Comparison of ENCODE assay signal across 30 cellular contexts in genomic region chr10:109932391-109932790, GRCh38.
"Had no signal": no experiment of that assay in that cellular context is flagged by ENCODE, and none has a peak within 500 bp of the region (broad histone marks: within the 10 kb centered on the region; RNA-seq: fewer than 3 reads in every experiment).

No MANE protein-coding gene starts in this region.

- H3K9ac ChIP-seq: KMS-11 had no signal

- H3K4me2 ChIP-seq: KMS-11 had no signal

- H3K27me3 ChIP-seq: ascending aorta, body of pancreas, breast epithelium, Peyer's patch, SJSA1 had no signal

- H3K36me3 Mint-ChIP-seq: activated naive CD8-positive, alpha-beta T cell treated with anti-CD3 and anti-CD28 coated beads, Interleukin-2, amount 10 ng/mL, durations not matched to agents 7 days and 5 days had no signal

- ATAC-seq: activated CD8-positive, alpha-beta T cell treated with anti-CD3 and anti-CD28 coated beads for 36 hours; activated T-cell treated with anti-CD3 and anti-CD28 coated beads, Interleukin-2, amount 50 U/mL, for 4 hours; body of pancreas; PC-3 had no signal

- H3K9me3 Mint-ChIP-seq: activated CD4-positive, alpha-beta T cell treated with anti-CD3 and anti-CD28 coated beads, Interleukin-2, amount 10 ng/mL, durations not matched to agents 24 days and 14 days; activated CD8-positive, alpha-beta T cell treated with anti-CD3 and anti-CD28 coated beads for 36 hours; activated T-cell treated with anti-CD3 and anti-CD28 coated beads, Interleukin-2, amount 50 U/mL, for 4 hours had no signal

- H3K4me3 ChIP-seq: ascending aorta, body of pancreas, breast epithelium, Peyer's patch, SJSA1 had no signal

- H3K9me3 ChIP-seq: ascending aorta, body of pancreas, breast epithelium, Peyer's patch, SJSA1 had no signal

- H3K36me3 ChIP-seq: ascending aorta, breast epithelium, Peyer's patch, SJSA1, WERI-Rb-1 had no signal

- H3K27ac ChIP-seq: body of pancreas, breast epithelium, KMS-11, Peyer's patch, SJSA1, WERI-Rb-1 had no signal

- H3K4me3 Mint-ChIP-seq: activated CD4-positive, alpha-beta T cell treated with anti-CD3 and anti-CD28 coated beads, Interleukin-2, amount 10 ng/mL, durations not matched to agents 24 days and 14 days; activated CD8-positive, alpha-beta T cell treated with anti-CD3 and anti-CD28 coated beads for 36 hours; activated naive CD8-positive, alpha-beta T cell treated with anti-CD3 and anti-CD28 coated beads, Interleukin-2, amount 10 ng/mL, durations not matched to agents 7 days and 5 days; activated T-cell treated with anti-CD3 and anti-CD28 coated beads, Interleukin-2, amount 50 U/mL, for 4 hours had no signal

- DNase-seq: activated CD4-positive, alpha-beta T cell treated with anti-CD3 and anti-CD28 coated beads, Interleukin-2, amount 10 ng/mL, durations not matched to agents 24 days and 14 days; activated CD4-positive, alpha-beta T cell treated with anti-CD3 and anti-CD28 coated beads, Interleukin-2, amount 50 U/mL, for 4 hours; activated CD8-positive, alpha-beta T cell treated with anti-CD3 and anti-CD28 coated beads for 36 hours; activated effector memory CD4-positive, alpha-beta T cell treated with Interleukin-2 at 50 U/mL for 16 hours; activated naive CD4-positive, alpha-beta T cell treated with anti-CD3 and anti-CD28 coated beads, Interleukin-2, amount 50 U/mL, for 16 hours; activated naive CD8-positive, alpha-beta T cell treated with anti-CD3 and anti-CD28 coated beads, Interleukin-2, amount 10 ng/mL, durations not matched to agents 7 days and 5 days; activated T-cell treated with anti-CD3 and anti-CD28 coated beads, Interleukin-2, amount 50 U/mL, for 4 hours; amygdala; body of pancreas; caudate nucleus; NCI-H1105; NCI-H1417 treated with DMSO at 0.1 percent for 48 hours; NCI-H187 treated with DMSO at 0.1 percent for 48 hours; NCI-H2081 treated with DMSO at 0.1 percent for 48 hours; NCI-H226; NCI-H446 treated with DMSO at 0.1 percent for 48 hours; NCI-H524; PC-3; Peyer's patch; RPMI8226; SHP77 treated with DMSO at 0.1 percent for 48 hours; SW 1271; T-helper 1 cell; T-helper 2 cell; T-helper 9 cell; WERI-Rb-1 had no signal

- H3K27ac Mint-ChIP-seq: activated CD4-positive, alpha-beta T cell treated with anti-CD3 and anti-CD28 coated beads, Interleukin-2, amount 10 ng/mL, durations not matched to agents 24 days and 14 days; activated CD8-positive, alpha-beta T cell treated with anti-CD3 and anti-CD28 coated beads for 36 hours; activated naive CD8-positive, alpha-beta T cell treated with anti-CD3 and anti-CD28 coated beads, Interleukin-2, amount 10 ng/mL, durations not matched to agents 7 days and 5 days had no signal

- H3K27me3 Mint-ChIP-seq: activated CD8-positive, alpha-beta T cell treated with anti-CD3 and anti-CD28 coated beads for 36 hours had no signal
